In genomic region chr4:3418029-3418762, GRCh38 we compare ENCODE assay signal across 12 cellular contexts. TPM values are rescaled to one million over a fixed set of nuclear protein-coding genes. Genes with fewer than 3 reads are reported as not detected.
DNase-seq lines count a peak whose midpoint lies in the region; ATAC-seq, FAIRE-seq and TF ChIP-seq lines count a peak whose summit lies in the region.
"Had no signal": no experiment of that assay in that cellular context is flagged by ENCODE, and none has a peak within 500 bp of the region (broad histone marks: within the 10 kb centered on the region; RNA-seq: fewer than 3 reads in every experiment).

No MANE protein-coding gene starts in this region.

- ATAC-seq in esophagus mucosa: peak; percentile 13
- no peak for ATAC-seq in omental fat pad (ENCODE audit: low FRiP score)

- H3K9ac ChIP-seq in Loucy (ENCODE audit: low read depth, low read length, poor library complexity, severe bottlenecking): no peak overlapping the region
- H3K9ac ChIP-seq: KMS-11 had no signal

- no peaks in the 10 kb centered on the region for H3F3A ChIP-seq in Loucy (ENCODE audit: low read depth)

- H3K9me2 ChIP-seq in Loucy (replicated peaks; ENCODE audit: low read depth, low read length): no peaks in the 10 kb centered on the region

- H2AFZ ChIP-seq in Loucy (ENCODE audit: low read length): no peak overlapping the region

- H3K79me2 ChIP-seq in Loucy (ENCODE audit: insufficient read depth, low read length): 0 out of 2 replicates have a peak, but pooled peaks cover 5% of the 10 kb centered on the region

- TF ChIP-seq CTCF in Loucy (conservative IDR thresholded peaks at IDR 0.05; ENCODE audit: low read length): peak; percentile 32; the same call in 1 of the 2 replicates
- TF ChIP-seq CTCF in retinal pigment epithelial cell (conservative IDR thresholded peaks at IDR 0.05; ENCODE audit: low read depth, low read length): peak; percentile 18
- no peak for TF ChIP-seq CTCF in omental fat pad (IDR thresholded peaks at IDR 0.05)

- DNase-seq in NCI-H2171 treated with DMSO at 0.1 percent for 48 hours (lab: John Stamatoyannopoulos, UW): peak; percentile 21
- DNase-seq in NCI-H2171 (lab: John Stamatoyannopoulos, UW): no peak
- no peak for DNase-seq in retinal pigment epithelial cell (ENCODE audit: low read depth)
- no peak for DNase-seq in urothelium cell line (ENCODE audit: low spot score)
- DNase-seq in omental fat pad (ENCODE audit: low spot score): no peak
- no peak for DNase-seq in stimulated activated CD4-positive, alpha-beta T cell treated with anti-CD3 and anti-CD28 coated beads, Interleukin-12 subunit alpha, Interleukin-12 subunit beta, amount 100 ng/mL, for 4 hours
- DNase-seq: activated CD8-positive, alpha-beta memory T cell treated with anti-CD3 and anti-CD28 coated beads for 24 hours; NCI-H510A treated with DMSO at 0.1 percent for 48 hours; stimulated activated CD4-positive, alpha-beta T cell treated with anti-CD3 and anti-CD28 coated beads, Interleukin-15, amount 100 ng/mL, for 24 hours had no signal

- H3K4me3 ChIP-seq in Loucy (ENCODE audit: low read length, poor library complexity, severe bottlenecking): no peak overlapping the region
- no peak overlapping the region for H3K4me3 ChIP-seq in retinal pigment epithelial cell (ENCODE audit: low read length)

- H3K9me3 ChIP-seq in Loucy (ENCODE audit: insufficient read depth, low read depth, low read length): no peaks in the 10 kb centered on the region

- H3K4me1 ChIP-seq in Loucy (ENCODE audit: insufficient read depth, low read length, poor library complexity, severe bottlenecking): no peaks in the 10 kb centered on the region

- FAIRE-seq in urothelium cell line (lab: Jason Lieb, UNC): no peak

- no peaks in the 10 kb centered on the region for H3K27me3 ChIP-seq in Loucy (ENCODE audit: insufficient read depth, low read length, poor library complexity, severe bottlenecking)

- H3K36me3 ChIP-seq in Loucy (ENCODE audit: insufficient read depth, low read length): peaks cover 71% of the 10 kb centered on the region; the same call in 1 of the 2 replicates

- peaks cover 5% of the 10 kb centered on the region for H4K20me1 ChIP-seq in Loucy (ENCODE audit: insufficient read depth, low read length, poor library complexity, severe bottlenecking)

- H3K4me2 ChIP-seq in Loucy (ENCODE audit: low read depth, low read length, poor library complexity, severe bottlenecking): no peak overlapping the region
- H3K4me2 ChIP-seq: KMS-11 had no signal

RNA-seq across cellular contexts. Expression of gene HGFAC, which starts 23.6 kb away (rescaled TPM):
- total RNA-seq in esophagus mucosa (not detected), omental fat pad (not detected)

RNA-seq across cellular contexts. Expression of gene DOK7, which starts 44.9 kb away (rescaled TPM):
- total RNA-seq in esophagus mucosa (0.36 TPM), omental fat pad (not detected)

Comparison
In these comparisons a context has a peak if more than half of its experiments do, and no peak if none do; other contexts are left out.
1. CTCF ChIP-seq: peak in Loucy (single experiment) and retinal pigment epithelial cell (single experiment); none in omental fat pad (0 of 3).